Comparison of ENCODE assay signal across 16 cellular contexts in the genomic region with DNA sequence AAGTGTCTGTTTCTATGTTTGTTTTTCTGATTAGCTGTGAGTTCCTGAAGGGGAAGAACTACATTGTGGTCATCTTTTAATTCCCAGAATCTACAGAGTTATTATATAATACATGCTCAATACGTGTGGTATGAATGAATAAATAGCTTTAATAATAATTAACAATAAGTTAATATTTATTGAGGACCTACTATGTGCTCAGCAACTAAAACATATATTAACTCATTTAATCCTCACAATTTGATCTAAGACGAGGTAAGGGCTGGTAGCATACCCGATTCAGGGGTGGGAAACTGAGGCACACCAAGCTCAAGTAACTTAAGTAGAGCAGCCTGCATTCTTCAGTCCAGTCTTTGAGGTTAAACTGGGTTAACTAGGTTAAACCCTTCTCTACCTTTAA.
"Had no signal": no experiment of that assay in that cellular context is flagged by ENCODE, and none has a peak within 500 bp of the region (broad histone marks: within the 10 kb centered on the region; RNA-seq: fewer than 3 reads in every experiment).

No MANE protein-coding gene starts in this region.

- H3K9me3 ChIP-seq: lower lobe of right lung, thoracic aorta had no signal

- H3K4me3 Mint-ChIP-seq: activated naive CD8-positive, alpha-beta T cell treated with anti-CD3 and anti-CD28 coated beads, Interleukin-2, amount 10 ng/mL, durations not matched to agents 7 days and 5 days; immature natural killer cell; natural killer cell had no signal

- ATAC-seq: esophagus mucosa; lower lobe of right lung; natural killer cell; right cardiac atrium; stimulated activated naive CD8-positive, alpha-beta T cell treated with anti-CD3 and anti-CD28 coated beads, Interleukin-15, amount 100 ng/mL, for 72 hours had no signal

- H3K9me3 Mint-ChIP-seq: immature natural killer cell; natural killer cell; stimulated activated naive CD8-positive, alpha-beta T cell treated with anti-CD3 and anti-CD28 coated beads, Interleukin-15, amount 100 ng/mL, for 72 hours had no signal

- H3K27ac ChIP-seq: lower lobe of right lung had no signal

- H3K4me3 ChIP-seq: lower lobe of right lung, thoracic aorta had no signal

- DNase-seq: activated effector memory CD4-positive, alpha-beta T cell treated with Interleukin-2 at 50 U/mL for 16 hours; activated naive CD8-positive, alpha-beta T cell treated with anti-CD3 and anti-CD28 coated beads, Interleukin-2, amount 10 ng/mL, durations not matched to agents 7 days and 5 days; activated T-cell treated with anti-CD3 and anti-CD28 coated beads for 4 hours; aorta; glutamatergic neuron; immature natural killer cell; lower lobe of right lung; midbrain; natural killer cell; nucleus accumbens; right cardiac atrium; stimulated activated CD4-positive, alpha-beta T cell treated with anti-CD3 and anti-CD28 coated beads, Interleukin-1b, Interleukin-23, amount 100 ng/mL, for 48 hours; stimulated activated naive CD8-positive, alpha-beta T cell treated with anti-CD3 and anti-CD28 coated beads, Interleukin-15, amount 100 ng/mL, for 72 hours; T-helper 9 cell had no signal

- H3K36me3 Mint-ChIP-seq: immature natural killer cell, natural killer cell had no signal

- H3K27me3 Mint-ChIP-seq: activated naive CD8-positive, alpha-beta T cell treated with anti-CD3 and anti-CD28 coated beads, Interleukin-2, amount 10 ng/mL, durations not matched to agents 7 days and 5 days; stimulated activated naive CD8-positive, alpha-beta T cell treated with anti-CD3 and anti-CD28 coated beads, Interleukin-15, amount 100 ng/mL, for 72 hours had no signal
